ENCODE assay signal across 27 cellular contexts in the genomic region with DNA sequence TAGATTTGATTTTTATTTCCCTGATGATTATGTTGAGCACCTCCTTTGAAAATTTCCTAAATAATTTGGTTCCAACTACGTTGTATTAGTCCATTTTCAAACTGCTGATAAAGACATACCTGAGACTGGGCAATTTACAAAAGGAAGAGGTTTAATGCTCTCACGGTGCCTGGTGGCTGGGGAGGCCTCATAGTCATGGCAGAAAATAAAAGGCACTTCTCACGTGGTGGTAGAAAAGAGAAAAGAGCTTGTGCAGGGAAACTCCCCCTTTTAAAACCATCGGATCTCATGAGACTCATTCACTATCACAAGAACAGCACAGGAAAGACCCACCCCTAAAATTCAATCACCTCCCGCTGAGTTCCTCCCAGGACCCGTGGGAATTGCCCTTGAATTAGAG.
"Had no signal": no experiment of that assay in that cellular context is flagged by ENCODE, and none has a peak within 500 bp of the region (broad histone marks: within the 10 kb centered on the region; RNA-seq: fewer than 3 reads in every experiment).

No MANE protein-coding gene starts in this region.

- DNase-seq: activated CD4-positive, alpha-beta T cell treated with anti-CD3 and anti-CD28 coated beads for 1 hour; activated CD4-positive, alpha-beta T cell treated with anti-CD3 and anti-CD28 coated beads, Interleukin-2, amount 50 U/mL, for 1 hour; activated CD8-positive, alpha-beta memory T cell treated with anti-CD3 and anti-CD28 coated beads, Interleukin-2, amount 10 ng/mL, durations not matched to agents 7 days and 5 days; activated CD8-positive, alpha-beta T cell treated with anti-CD3 and anti-CD28 coated beads, Interleukin-2, amount 10 ng/mL, durations not matched to agents 7 days and 5 days; activated naive CD4-positive, alpha-beta T cell; activated T-cell treated with anti-CD3 and anti-CD28 coated beads for 4 hours; activated T-cell treated with anti-CD3 and anti-CD28 coated beads, Interleukin-2, amount 50 U/mL, for 72 hours; anterior cingulate cortex; body of pancreas; dermis blood vessel endothelial cell; effector CD4-positive, alpha-beta T cell; esophagus squamous epithelium; foreskin melanocyte; heart right ventricle; naive B cell; ovary; right lobe of liver; stimulated activated CD4-positive, alpha-beta T cell treated with anti-CD3 and anti-CD28 coated beads, Interleukin-2, amount 100 ng/mL, for 48 hours; stimulated activated naive CD4-positive, alpha-beta T cell treated with Interleukin-2 at 50 U/mL for 16 hours; testis; transverse colon had no signal

- ATAC-seq: activated CD8-positive, alpha-beta memory T cell treated with anti-CD3 and anti-CD28 coated beads, Interleukin-2, amount 10 ng/mL, durations not matched to agents 7 days and 5 days; activated CD8-positive, alpha-beta T cell treated with anti-CD3 and anti-CD28 coated beads, Interleukin-2, amount 10 ng/mL, durations not matched to agents 7 days and 5 days; activated T-cell treated with anti-CD3 and anti-CD28 coated beads, Interleukin-2, amount 50 U/mL, for 72 hours; body of pancreas; heart right ventricle; right lobe of liver; WTC11 had no signal

- H3K9me3 ChIP-seq: body of pancreas, esophagus squamous epithelium, ovary, right lobe of liver, testis, transverse colon had no signal

- H3K4me3 Mint-ChIP-seq: activated CD8-positive, alpha-beta memory T cell treated with anti-CD3 and anti-CD28 coated beads, Interleukin-2, amount 10 ng/mL, durations not matched to agents 7 days and 5 days; activated CD8-positive, alpha-beta T cell treated with anti-CD3 and anti-CD28 coated beads, Interleukin-2, amount 10 ng/mL, durations not matched to agents 7 days and 5 days; activated naive CD8-positive, alpha-beta T cell; activated T-cell treated with anti-CD3 and anti-CD28 coated beads, Interleukin-2, amount 50 U/mL, for 72 hours; mesothelial cell of epicardium; naive B cell; WTC11 had no signal

- H3K4me3 ChIP-seq: body of pancreas, esophagus squamous epithelium, heart right ventricle, ovary, right lobe of liver, testis, transverse colon had no signal

- FAIRE-seq: colon had no signal

- H3K9me3 Mint-ChIP-seq: mesothelial cell of epicardium had no signal

- H3K27ac Mint-ChIP-seq: activated CD8-positive, alpha-beta memory T cell treated with anti-CD3 and anti-CD28 coated beads, Interleukin-2, amount 10 ng/mL, durations not matched to agents 7 days and 5 days; activated CD8-positive, alpha-beta T cell treated with anti-CD3 and anti-CD28 coated beads, Interleukin-2, amount 10 ng/mL, durations not matched to agents 7 days and 5 days; activated naive CD8-positive, alpha-beta T cell; activated T-cell treated with anti-CD3 and anti-CD28 coated beads, Interleukin-2, amount 50 U/mL, for 72 hours; mesothelial cell of epicardium; naive B cell; progenitor cell of endocrine pancreas; WTC11 had no signal

- H3K27me3 Mint-ChIP-seq: activated CD8-positive, alpha-beta memory T cell treated with anti-CD3 and anti-CD28 coated beads, Interleukin-2, amount 10 ng/mL, durations not matched to agents 7 days and 5 days; activated naive CD8-positive, alpha-beta T cell; naive B cell; progenitor cell of endocrine pancreas had no signal

- H3K4me1 Mint-ChIP-seq: activated CD8-positive, alpha-beta memory T cell treated with anti-CD3 and anti-CD28 coated beads, Interleukin-2, amount 10 ng/mL, durations not matched to agents 7 days and 5 days; naive B cell had no signal

- H3K4me1 ChIP-seq: body of pancreas, esophagus squamous epithelium, heart right ventricle, right lobe of liver, testis, transverse colon had no signal

- H3K36me3 Mint-ChIP-seq: activated CD8-positive, alpha-beta memory T cell treated with anti-CD3 and anti-CD28 coated beads, Interleukin-2, amount 10 ng/mL, durations not matched to agents 7 days and 5 days; activated naive CD8-positive, alpha-beta T cell; mesothelial cell of epicardium; naive B cell; WTC11 had no signal

- H3K36me3 ChIP-seq: esophagus squamous epithelium, heart right ventricle, ovary, right lobe of liver, transverse colon had no signal

- H3K27me3 ChIP-seq: body of pancreas, esophagus squamous epithelium, heart right ventricle, ovary, right lobe of liver, testis, transverse colon had no signal

- H3K27ac ChIP-seq: body of pancreas, epithelial cell of prostate, esophagus squamous epithelium, heart right ventricle, ovary, right lobe of liver, testis, transverse colon had no signal
